ENCODE assay signal across 8 cellular contexts in the genomic region with DNA sequence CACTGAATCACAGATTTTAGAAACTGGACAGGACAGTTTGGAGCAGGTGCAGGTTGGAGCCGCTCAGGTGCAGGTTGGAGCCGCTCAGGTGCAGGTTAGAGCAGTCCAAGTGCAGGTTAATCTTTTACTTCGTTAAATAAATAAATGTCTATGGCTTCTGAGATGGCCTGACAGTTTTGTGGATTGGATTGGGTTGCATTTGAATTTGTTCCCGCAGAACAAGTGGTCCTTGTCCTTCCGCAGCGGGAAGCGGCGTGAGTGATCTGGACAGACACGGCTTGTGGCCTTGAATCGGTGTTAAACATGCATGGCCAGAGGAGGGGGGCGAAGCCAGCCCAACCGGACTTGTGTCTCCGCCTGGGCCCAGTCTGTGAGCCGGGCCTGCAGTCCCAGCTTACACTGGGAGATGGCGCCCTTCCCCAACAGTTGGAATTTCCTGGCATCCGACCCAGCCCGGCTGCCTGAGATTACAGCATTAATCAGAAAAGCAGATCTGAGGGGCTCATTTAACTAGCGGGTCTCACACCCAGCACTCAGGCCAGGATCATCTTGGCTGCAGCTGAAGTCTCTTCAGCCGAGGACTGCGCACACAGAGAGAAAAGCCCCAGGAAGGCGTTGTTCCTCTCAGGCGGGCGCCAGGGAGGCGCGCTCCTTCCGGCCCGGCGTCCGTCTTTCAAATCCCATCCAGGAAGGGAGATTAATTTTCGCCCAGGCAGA. TPM values are rescaled to one million over a fixed set of nuclear protein-coding genes. Genes with fewer than 3 reads are reported as not detected.
DNase-seq lines count a peak whose midpoint lies in the region; ATAC-seq and TF ChIP-seq lines count a peak whose summit lies in the region.

No MANE protein-coding gene starts in this region.

- H3K9ac ChIP-seq in HUES64 (ENCODE audit: low read depth, low read length) (no peak overlapping the region), colonic mucosa (ENCODE audit: low read depth in 2 of 2, low read length in 2 of 2) (peak overlapping the region in 1 of 2 donors; percentile 7)

- no peaks in the 10 kb centered on the region for H3K36me3 ChIP-seq in HUES64 (ENCODE audit: insufficient read depth, low read length)
- no peaks in the 10 kb centered on the region for H3K36me3 ChIP-seq in colonic mucosa
- no peaks in the 10 kb centered on the region for H3K36me3 ChIP-seq in left lung

- no peaks in the 10 kb centered on the region for H3K4me1 ChIP-seq in HUES64 (ENCODE audit: insufficient read depth, low read length)
- peaks cover 12% of the 10 kb centered on the region for H3K4me1 ChIP-seq in colonic mucosa
- peaks cover 0 to 22% of the 10 kb centered on the region in 2 donors for H3K4me1 ChIP-seq in left lung

- WGBS in HUES64 = 30% methylated on average over 30 of the region's 30 CpGs

- TF ChIP-seq CTCF in colonic mucosa (IDR thresholded peaks at IDR 0.05) (peak; percentile 89), left lung (IDR thresholded peaks at IDR 0.05) (peak; percentile 85 to 92)

- H3K4me3 ChIP-seq in HUES64 (ENCODE audit: low read length) (peak overlapping the region; percentile 23), colonic mucosa (no peak overlapping the region), left lung (peak overlapping the region; percentile 10 to 21)

- H3K27ac ChIP-seq in HUES64 (ENCODE audit: low read depth, low read length) (no peak overlapping the region), colonic mucosa (no peak overlapping the region), left lung (no peak overlapping the region)

- DNase-seq in DMS153 (lab: John Stamatoyannopoulos, UW) (peak; percentile 65), SHP77 treated with DMSO at 0.1 percent for 48 hours (lab: John Stamatoyannopoulos, UW) (peak; percentile 24), colonic mucosa (peak; percentile 79), left lung (peak; percentile 80 to 89)
- DNase-seq in stimulated activated CD4-positive, alpha-beta T cell treated with anti-CD3 and anti-CD28 coated beads, Interleukin-4, amount 100 ng/mL, for 24 hours = peak; percentile 29

- intact Hi-C loops in colonic mucosa (cut with DNase I) (loop anchor here (2.0 kb wide), 2 partner anchors 257 to 327 kb away; no protein-coding TSS in a partner anchor), left lung (cut with DNase I) (loop anchor here in 1 of 2 donors (2.0 to 5.0 kb wide), 2 partner anchors 257 to 326 kb away; no protein-coding TSS in a partner anchor)

- H3K9me3 ChIP-seq in HUES64 (ENCODE audit: insufficient read depth, low read depth, low read length) (no peaks in the 10 kb centered on the region), colonic mucosa (no peaks in the 10 kb centered on the region), left lung (no peaks in the 10 kb centered on the region)

- H3K27me3 ChIP-seq in HUES64 (ENCODE audit: insufficient read depth, low read length) (peaks cover 50% of the 10 kb centered on the region), colonic mucosa (peaks cover 20% of the 10 kb centered on the region), left lung (peaks cover 27 to 83% of the 10 kb centered on the region in 2 donors)

- ATAC-seq in left lung = peak; percentile 92
- ATAC-seq in HG03280 (IDR thresholded peaks at IDR 0.05; ENCODE audit: unreplicated experiment) = no peak
- ATAC-seq in GM21367 (IDR thresholded peaks at IDR 0.05; ENCODE audit: unreplicated experiment) = no peak

RNA-seq across cellular contexts. Expression of a gene that starts 1.5 kb away (rescaled TPM):
- polyA plus RNA-seq in HUES64 (2013, experiment 1 of 2) = 35.5 TPM
- 33.1 TPM for polyA plus RNA-seq in HUES64 (2013, experiment 2 of 2)
- total RNA-seq in colonic mucosa = 1 to 10 TPM; 3.8 to 8.9 TPM
- 10 to 100 TPM; 21.2 to 21.5 TPM for total RNA-seq in left lung

Comparison
In these comparisons a context has a peak if more than half of its experiments do, and no peak if none do; other contexts are left out.
1. DNase-seq: peak in every context shown above with its lines; median percentile 84 in left lung; 79 in colonic mucosa; 65 in DMS153; 29 in stimulated activated CD4-positive, alpha-beta T cell treated with anti-CD3 and anti-CD28 coated beads, Interleukin-4, amount 100 ng/mL, for 24 hours; 24 in SHP77 treated with DMSO at 0.1 percent for 48 hours.